ENCODE assay signal across 28 cellular contexts in genomic region chr2:96239745-96240264, GRCh38. TPM values are rescaled to one million over a fixed set of nuclear protein-coding genes. Genes with fewer than 3 reads are reported as not detected.
DNase-seq lines count a peak whose midpoint lies in the region; ATAC-seq, FAIRE-seq and TF ChIP-seq lines count a peak whose summit lies in the region.
"Had no signal": no experiment of that assay in that cellular context is flagged by ENCODE, and none has a peak within 500 bp of the region (broad histone marks: within the 10 kb centered on the region; RNA-seq: fewer than 3 reads in every experiment).

No MANE protein-coding gene starts in this region.

- CTCF ChIA-PET in CD8-positive, alpha-beta T cell (lab: Charles Lee), result interaction anchor here (1.2 kb wide), 1 partner anchor 66 kb away, joined by 3 read pairs; no protein-coding TSS in a partner anchor
- CTCF ChIA-PET in activated CD8-positive, alpha-beta T cell treated with anti-CD3 and anti-CD28 coated beads, Interleukin-2, amount 10 ng/mL, durations not matched to agents 7 days and 5 days (lab: Charles Lee), result interaction anchor here (0.8 to 1.6 kb wide), 4 partner anchors 21 to 103 kb away, joined by 3 to 6 read pairs (median 4); no protein-coding TSS in a partner anchor

- H3K4me3 ChIP-seq in CD8-positive, alpha-beta T cell (ENCODE audit: low read depth, low read length), result no peak overlapping the region
- H3K4me3 ChIP-seq in kidney (ENCODE audit: low read length in 2 of 2), result no peak overlapping the region
- H3K4me3 ChIP-seq: coronary artery, esophagus muscularis mucosa, lung, prostate gland, skin epidermis, upper lobe of right lung had no signal

- TF ChIP-seq CTCF in CD8-positive, alpha-beta T cell (IDR thresholded peaks at IDR 0.05), result no peak
- no peak for TF ChIP-seq CTCF in kidney (IDR thresholded peaks at IDR 0.05; ENCODE audit: borderline replicate concordance, extremely low read depth, insufficient read depth)

- ATAC-seq in CD8-positive, alpha-beta T cell, result no peak
- ATAC-seq in activated CD8-positive, alpha-beta T cell treated with anti-CD3 and anti-CD28 coated beads, Interleukin-2, amount 10 ng/mL, durations not matched to agents 7 days and 5 days, result no peak
- ATAC-seq in HG02885 (IDR thresholded peaks at IDR 0.05; ENCODE audit: poor library complexity, unreplicated experiment), result no peak
- ATAC-seq: upper lobe of right lung had no signal

- H3K4me1 ChIP-seq in CD8-positive, alpha-beta T cell (ENCODE audit: insufficient read depth, low read length), result peaks cover 25% of the 10 kb centered on the region
- H3K4me1 ChIP-seq in kidney (ENCODE audit: control insufficient read depth in 1 of 2, insufficient read depth in 1 of 2, low read depth in 1 of 2, low read length in 2 of 2), result no peaks in the 10 kb centered on the region
- H3K4me1 ChIP-seq: prostate gland had no signal

- peak overlapping the region; percentile 94 for H3K27ac Mint-ChIP-seq in CD8-positive, alpha-beta T cell
- H3K27ac Mint-ChIP-seq in activated CD8-positive, alpha-beta T cell treated with anti-CD3 and anti-CD28 coated beads, Interleukin-2, amount 10 ng/mL, durations not matched to agents 7 days and 5 days, result peak overlapping the region; percentile 27
- H3K27ac Mint-ChIP-seq in activated naive CD8-positive, alpha-beta T cell treated with anti-CD3 and anti-CD28 coated beads for 36 hours, result no peak overlapping the region
- H3K27ac Mint-ChIP-seq: activated B cell treated with CpG ODN at 0.5 μM for 24 hours, endodermal cell had no signal

- H3K4me1 Mint-ChIP-seq in CD8-positive, alpha-beta T cell (ENCODE audit: low read depth), result peaks cover 27% of the 10 kb centered on the region
- peaks cover 36% of the 10 kb centered on the region for H3K4me1 Mint-ChIP-seq in activated CD8-positive, alpha-beta T cell treated with anti-CD3 and anti-CD28 coated beads, Interleukin-2, amount 10 ng/mL, durations not matched to agents 7 days and 5 days (ENCODE audit: low read depth)
- H3K4me1 Mint-ChIP-seq in activated naive CD8-positive, alpha-beta T cell treated with anti-CD3 and anti-CD28 coated beads for 36 hours, result peaks cover 27% of the 10 kb centered on the region

- H3K4me3 Mint-ChIP-seq in CD8-positive, alpha-beta T cell, result no peak overlapping the region
- no peak overlapping the region for H3K4me3 Mint-ChIP-seq in activated CD8-positive, alpha-beta T cell treated with anti-CD3 and anti-CD28 coated beads, Interleukin-2, amount 10 ng/mL, durations not matched to agents 7 days and 5 days
- H3K4me3 Mint-ChIP-seq in activated naive CD8-positive, alpha-beta T cell treated with anti-CD3 and anti-CD28 coated beads for 36 hours, result no peak overlapping the region
- H3K4me3 Mint-ChIP-seq: activated B cell treated with CpG ODN at 0.5 μM for 24 hours; activated T-cell treated with anti-CD3 and anti-CD28 coated beads, Interleukin-2, amount 50 U/mL, for 24 hours; CD4-positive, alpha-beta T cell; endodermal cell had no signal

- POLR2A ChIA-PET in CD8-positive, alpha-beta T cell (lab: Charles Lee), result interaction anchor here (1.0 kb wide), 1 partner anchor 31 kb away, joined by 4 read pairs; the partner anchor contains the start of gene STARD7
- POLR2A ChIA-PET in activated CD8-positive, alpha-beta T cell treated with anti-CD3 and anti-CD28 coated beads, Interleukin-2, amount 10 ng/mL, durations not matched to agents 7 days and 5 days (lab: Charles Lee), result interaction anchor here (2.2 kb wide), 1 partner anchor 31 kb away, joined by 12 read pairs; the partner anchor contains the start of gene STARD7

- no peaks in the 10 kb centered on the region for H3K27me3 ChIP-seq in CD8-positive, alpha-beta T cell (ENCODE audit: insufficient read depth, low read length)
- H3K27me3 ChIP-seq: esophagus muscularis mucosa, upper lobe of right lung had no signal

- H3K9me3 Mint-ChIP-seq in CD8-positive, alpha-beta T cell, result no peaks in the 10 kb centered on the region
- H3K9me3 Mint-ChIP-seq in activated CD8-positive, alpha-beta T cell treated with anti-CD3 and anti-CD28 coated beads, Interleukin-2, amount 10 ng/mL, durations not matched to agents 7 days and 5 days (ENCODE audit: insufficient read depth), result no peaks in the 10 kb centered on the region
- H3K9me3 Mint-ChIP-seq in activated naive CD8-positive, alpha-beta T cell treated with anti-CD3 and anti-CD28 coated beads for 36 hours, result no peaks in the 10 kb centered on the region
- H3K9me3 Mint-ChIP-seq: activated B cell treated with CpG ODN at 0.5 μM for 24 hours; activated T-cell treated with anti-CD3 and anti-CD28 coated beads, Interleukin-2, amount 50 U/mL, for 24 hours; CD4-positive, alpha-beta T cell; endodermal cell had no signal

- H3K27ac ChIP-seq in CD8-positive, alpha-beta T cell (ENCODE audit: low read depth, low read length), result no peak overlapping the region
- H3K27ac ChIP-seq in kidney (ENCODE audit: low read depth in 2 of 2, low read length in 2 of 2), result no peak overlapping the region
- H3K27ac ChIP-seq: coronary artery, esophagus muscularis mucosa, KMS-11, prostate gland, upper lobe of right lung had no signal

- peaks cover 6% of the 10 kb centered on the region for H3K36me3 Mint-ChIP-seq in CD8-positive, alpha-beta T cell
- peaks cover 6% of the 10 kb centered on the region for H3K36me3 Mint-ChIP-seq in activated CD8-positive, alpha-beta T cell treated with anti-CD3 and anti-CD28 coated beads, Interleukin-2, amount 10 ng/mL, durations not matched to agents 7 days and 5 days (ENCODE audit: low read depth)
- peaks cover 7% of the 10 kb centered on the region for H3K36me3 Mint-ChIP-seq in activated naive CD8-positive, alpha-beta T cell treated with anti-CD3 and anti-CD28 coated beads for 36 hours

- H3K9ac ChIP-seq in kidney (ENCODE audit: low read length in 2 of 2), result no peak overlapping the region
- H3K9ac ChIP-seq: KMS-11 had no signal

- no peaks in the 10 kb centered on the region for H3K36me3 ChIP-seq in CD8-positive, alpha-beta T cell (ENCODE audit: insufficient read depth, low read length)
- no peaks in the 10 kb centered on the region for H3K36me3 ChIP-seq in kidney (ENCODE audit: control insufficient read depth in 1 of 2, insufficient read depth in 2 of 2, low read length in 2 of 2)
- H3K36me3 ChIP-seq: prostate gland, upper lobe of right lung had no signal

- H3K9me3 ChIP-seq in CD8-positive, alpha-beta T cell (ENCODE audit: low read length), result no peaks in the 10 kb centered on the region
- H3K9me3 ChIP-seq in kidney (ENCODE audit: control insufficient read depth in 1 of 2, low read length in 2 of 2), result no peaks in the 10 kb centered on the region
- H3K9me3 ChIP-seq: esophagus muscularis mucosa, prostate gland, upper lobe of right lung had no signal

- no peak for DNase-seq in CD8-positive, alpha-beta T cell
- peak; percentile 13 for DNase-seq in ELF-1 (ENCODE audit: low read depth, low spot score)
- no peak for DNase-seq in activated CD8-positive, alpha-beta T cell treated with anti-CD3 and anti-CD28 coated beads, Interleukin-2, amount 10 ng/mL, durations not matched to agents 7 days and 5 days
- peak; percentile 25 for DNase-seq in kidney
- DNase-seq in NOMO-1 (lab: John Stamatoyannopoulos, UW; ENCODE audit: unreplicated experiment in 2 of 2), result no peak
- no peak for DNase-seq in activated naive CD8-positive, alpha-beta T cell treated with anti-CD3 and anti-CD28 coated beads for 36 hours
- no peak for DNase-seq in activated CD4-positive, alpha-beta T cell treated with anti-CD3 and anti-CD28 coated beads for 48 hours
- DNase-seq: activated B cell treated with CpG ODN at 0.5 μM for 24 hours; activated CD8-positive, alpha-beta memory T cell treated with anti-CD3 and anti-CD28 coated beads for 24 hours; activated naive CD4-positive, alpha-beta T cell treated with Interleukin-2 at 50 U/mL for 16 hours; activated T-cell treated with anti-CD3 and anti-CD28 coated beads, Interleukin-2, amount 50 U/mL, for 24 hours; CD4-positive, alpha-beta T cell; endodermal cell; islet precursor cell; NCI-H1436; stimulated activated CD4-positive, alpha-beta T cell treated with anti-CD3 and anti-CD28 coated beads, Interleukin-1b, Interleukin-23, amount 100 ng/mL, for 48 hours; upper lobe of right lung had no signal

- H3K27me3 Mint-ChIP-seq in CD8-positive, alpha-beta T cell (ENCODE audit: low read depth), result no peaks in the 10 kb centered on the region
- no peaks in the 10 kb centered on the region for H3K27me3 Mint-ChIP-seq in activated CD8-positive, alpha-beta T cell treated with anti-CD3 and anti-CD28 coated beads, Interleukin-2, amount 10 ng/mL, durations not matched to agents 7 days and 5 days (ENCODE audit: low read depth)
- H3K27me3 Mint-ChIP-seq in activated naive CD8-positive, alpha-beta T cell treated with anti-CD3 and anti-CD28 coated beads for 36 hours, result no peaks in the 10 kb centered on the region
- H3K27me3 Mint-ChIP-seq: activated B cell treated with CpG ODN at 0.5 μM for 24 hours; activated T-cell treated with anti-CD3 and anti-CD28 coated beads, Interleukin-2, amount 50 U/mL, for 24 hours; CD4-positive, alpha-beta T cell had no signal

- intact Hi-C loops in CD8-positive, alpha-beta T cell (cut with DNase I, micrococcal nuclease), result no loop called here
- intact Hi-C loops in kidney (cut with DNase I), result no loop called here

- FAIRE-seq in kidney (lab: Jason Lieb, UNC), result no peak
- FAIRE-seq: bronchial epithelial cell, frontal cortex, H54, HTR-8/SVneo had no signal

RNA-seq across cellular contexts. Expression of gene TMEM127, which starts 26.0 kb away (rescaled TPM):
- total RNA-seq in CD8-positive, alpha-beta T cell, result 10 to 100 TPM; 44.7 to 49.6 TPM
- total RNA-seq in activated CD8-positive, alpha-beta T cell treated with anti-CD3 and anti-CD28 coated beads, Interleukin-2, amount 10 ng/mL, durations not matched to agents 7 days and 5 days, result 10 to 100 TPM; 31.8 to 34.2 TPM
- total RNA-seq in kidney, result 72.3 TPM
- polyA plus RNA-seq in kidney (ENCODE audit: insufficient read depth, low read depth, low replicate concordance), result 37.4 TPM
- 10 to 100 TPM; 17.4 to 21.2 TPM for total RNA-seq in activated naive CD8-positive, alpha-beta T cell treated with anti-CD3 and anti-CD28 coated beads for 36 hours

RNA-seq across cellular contexts. Expression of gene CIAO1, which starts 26.2 kb away (rescaled TPM):
- 10 to 100 TPM; 51.9 to 58.0 TPM for total RNA-seq in CD8-positive, alpha-beta T cell
- total RNA-seq in activated CD8-positive, alpha-beta T cell treated with anti-CD3 and anti-CD28 coated beads, Interleukin-2, amount 10 ng/mL, durations not matched to agents 7 days and 5 days, result 10 to 100 TPM; 64.9 to 65.9 TPM
- total RNA-seq in kidney, result 63.0 TPM
- 48.2 TPM for polyA plus RNA-seq in kidney (ENCODE audit: insufficient read depth, low read depth, low replicate concordance)
- total RNA-seq in activated naive CD8-positive, alpha-beta T cell treated with anti-CD3 and anti-CD28 coated beads for 36 hours, result 10 to 100 TPM; 69.7 to 73.9 TPM

RNA-seq across cellular contexts. Expression of gene STARD7, which starts 31.2 kb away (rescaled TPM):
- 10 to 100 TPM; 75.3 to 85.1 TPM for total RNA-seq in CD8-positive, alpha-beta T cell
- total RNA-seq in activated CD8-positive, alpha-beta T cell treated with anti-CD3 and anti-CD28 coated beads, Interleukin-2, amount 10 ng/mL, durations not matched to agents 7 days and 5 days, result 100 to 1,000 TPM; 139 to 143 TPM
- total RNA-seq in kidney, result 112 TPM
- polyA plus RNA-seq in kidney (ENCODE audit: insufficient read depth, low read depth, low replicate concordance), result 96.6 TPM
- 100 to 1,000 TPM; 229 to 231 TPM for total RNA-seq in activated naive CD8-positive, alpha-beta T cell treated with anti-CD3 and anti-CD28 coated beads for 36 hours

Comparison
In these comparisons a context has a peak if more than half of its experiments do, and no peak if none do; other contexts are left out.
1. DNase-seq: peak in ELF-1 (single experiment) and kidney (single experiment); none in CD8-positive, alpha-beta T cell (0 of 7), activated CD8-positive, alpha-beta T cell treated with anti-CD3 and anti-CD28 coated beads, Interleukin-2, amount 10 ng/mL, durations not matched to agents 7 days and 5 days (single experiment), NOMO-1 (0 of 2), activated naive CD8-positive, alpha-beta T cell treated with anti-CD3 and anti-CD28 coated beads for 36 hours (single experiment) and activated CD4-positive, alpha-beta T cell treated with anti-CD3 and anti-CD28 coated beads for 48 hours (single experiment).